Comparison of ENCODE assay signal across 2 cellular contexts in genomic region chrX:41589634-41590270, GRCh38.
TF ChIP-seq lines count a peak whose summit lies in the region.

No MANE protein-coding gene starts in this region.

TF ChIP-seq in endothelial cell of umbilical vein, 7 proteins besides CTCF, POLR2A, EP300 and RAD21:
- no peak for TF ChIP-seq MAX (IDR thresholded peaks at IDR 0.05; ENCODE audit: insufficient read depth, insufficient read length)
- TF ChIP-seq JUN (IDR thresholded peaks at IDR 0.05; ENCODE audit: borderline replicate concordance, insufficient read depth, insufficient read length, low read depth) = no peak
- TF ChIP-seq FOS (IDR thresholded peaks at IDR 0.05; ENCODE audit: borderline replicate concordance, insufficient read depth, low read length) = no peak
- no peak for TF ChIP-seq GATA2 (IDR thresholded peaks at IDR 0.05; ENCODE audit: insufficient read depth, insufficient read length, low read depth, low read length)

TF ChIP-seq in HepG2, 621 proteins besides CTCF, POLR2A, EP300 and RAD21 (continued from another document):
- no peak for TF ChIP-seq DMTF1 (CRISPR knock-in tag; IDR thresholded peaks at IDR 0.05)
- peak; percentile 82 for TF ChIP-seq BCL6 (CRISPR knock-in tag; IDR thresholded peaks at IDR 0.05)
- no peak for TF ChIP-seq U2AF1 (optimal IDR thresholded peaks at IDR 0.05; ENCODE audit: low read depth, low read length)
- no peak for TF ChIP-seq HDAC1 (CRISPR knock-in tag; IDR thresholded peaks at IDR 0.05)
- peak; percentile 47; the same call in 1 of the 2 replicates for TF ChIP-seq ZNF362 (CRISPR knock-in tag; IDR thresholded peaks at IDR 0.05; ENCODE audit: borderline replicate concordance)
- TF ChIP-seq ZFP62 (CRISPR knock-in tag; IDR thresholded peaks at IDR 0.05) = no peak
- 0 out of 2 replicates have a peak, but pooled peaks have one; percentile 24 for TF ChIP-seq MAFF (IDR thresholded peaks at IDR 0.05; ENCODE audit: low read depth, low read length)
- peak; percentile 39; the same call in 1 of the 2 replicates for TF ChIP-seq RARA (CRISPR knock-in tag; IDR thresholded peaks at IDR 0.05)
- peak in 1 of 2 experiments; percentile 39; a peak in 2 of 4 replicates for TF ChIP-seq MAFK (conservative IDR thresholded peaks at IDR 0.05 in 1 of 2, IDR thresholded peaks at IDR 0.05 in 1 of 2; ENCODE audit: low read length in 2 of 2)
- no peak for TF ChIP-seq MAX (IDR thresholded peaks at IDR 0.05)
